Comparison of ENCODE assay signal across 10 cellular contexts in genomic region chr11:67396587-67397398, GRCh38. TPM values are rescaled to one million over a fixed set of nuclear protein-coding genes. Genes with fewer than 3 reads are reported as not detected.
DNase-seq lines count a peak whose midpoint lies in the region; ATAC-seq and TF ChIP-seq lines count a peak whose summit lies in the region.
"Had no signal": no experiment of that assay in that cellular context is flagged by ENCODE, and none has a peak within 500 bp of the region (broad histone marks: within the 10 kb centered on the region; RNA-seq: fewer than 3 reads in every experiment).

No MANE protein-coding gene starts in this region.

- H3F3A ChIP-seq in neural progenitor cell (ENCODE audit: low read depth) = peaks cover 9% of the 10 kb centered on the region

- H3K36me3 ChIP-seq in neural progenitor cell = no peaks in the 10 kb centered on the region
- H3K36me3 ChIP-seq in vagina = peaks cover 0 to 28% of the 10 kb centered on the region in 2 donors

- H2AFZ ChIP-seq in neural progenitor cell (replicated peaks) = no peak overlapping the region

- ATAC-seq in activated CD4-positive, alpha-beta T cell treated with anti-CD3 and anti-CD28 coated beads for 36 hours = no peak
- ATAC-seq: gastrocnemius medialis, right cardiac atrium had no signal

- TF ChIP-seq CTCF in neural progenitor cell (IDR thresholded peaks at IDR 0.05) (no peak), vagina (IDR thresholded peaks at IDR 0.05) (no peak)

- no peak for DNase-seq in activated CD4-positive, alpha-beta T cell treated with anti-CD3 and anti-CD28 coated beads for 36 hours
- DNase-seq in activated CD4-positive, alpha-beta T cell treated with anti-CD3 and anti-CD28 coated beads for 1 hour = no peak
- DNase-seq in activated CD4-positive, alpha-beta memory T cell treated with anti-CD3 and anti-CD28 coated beads, Interleukin-2, amount 10 ng/mL, durations not matched to agents 7 days and 5 days = no peak
- no peak for DNase-seq in neural progenitor cell (ENCODE audit: low spot score)
- DNase-seq in vagina (ENCODE audit: extremely low spot score in 2 of 2) = no peak
- DNase-seq in iPS-NIHi11 (ENCODE audit: low spot score) = no peak
- DNase-seq: gastrocnemius medialis, SIG-M5 had no signal

- intact Hi-C loops in activated CD4-positive, alpha-beta T cell treated with anti-CD3 and anti-CD28 coated beads for 36 hours (cut with DNase I, micrococcal nuclease) = no loop called here
- intact Hi-C loops in vagina (cut with DNase I) = no loop called here

- peak overlapping the region; percentile 80 for H3K27ac Mint-ChIP-seq in activated CD4-positive, alpha-beta T cell treated with anti-CD3 and anti-CD28 coated beads for 36 hours
- peak overlapping the region; percentile 79 for H3K27ac Mint-ChIP-seq in activated CD4-positive, alpha-beta memory T cell treated with anti-CD3 and anti-CD28 coated beads, Interleukin-2, amount 10 ng/mL, durations not matched to agents 7 days and 5 days
- H3K27ac Mint-ChIP-seq in neural progenitor cell = peak overlapping the region; percentile 57

- no peaks in the 10 kb centered on the region for H3K27me3 Mint-ChIP-seq in activated CD4-positive, alpha-beta T cell treated with anti-CD3 and anti-CD28 coated beads for 36 hours
- H3K27me3 Mint-ChIP-seq in activated CD4-positive, alpha-beta memory T cell treated with anti-CD3 and anti-CD28 coated beads, Interleukin-2, amount 10 ng/mL, durations not matched to agents 7 days and 5 days = no peaks in the 10 kb centered on the region
- peaks cover 4% of the 10 kb centered on the region for H3K27me3 Mint-ChIP-seq in neural progenitor cell (ENCODE audit: insufficient read depth, low read depth)

- H3K4me3 Mint-ChIP-seq in activated CD4-positive, alpha-beta T cell treated with anti-CD3 and anti-CD28 coated beads for 36 hours = no peak overlapping the region
- peak overlapping the region; percentile 35 for H3K4me3 Mint-ChIP-seq in activated CD4-positive, alpha-beta memory T cell treated with anti-CD3 and anti-CD28 coated beads, Interleukin-2, amount 10 ng/mL, durations not matched to agents 7 days and 5 days
- H3K4me3 Mint-ChIP-seq in neural progenitor cell = peak overlapping the region; percentile 72

- H3K27ac ChIP-seq in neural progenitor cell = no peak overlapping the region
- H3K27ac ChIP-seq in vagina = no peak overlapping the region

- TF ChIP-seq POLR2A in vagina (IDR thresholded peaks at IDR 0.05) = no peak

- POLR2A ChIA-PET in activated CD4-positive, alpha-beta T cell treated with anti-CD3 and anti-CD28 coated beads for 36 hours (lab: Charles Lee) = interaction anchor here (0.6 kb wide), 1 partner anchor 47 kb away, joined by 9 read pairs; no protein-coding TSS in a partner anchor
- POLR2A ChIA-PET in activated CD4-positive, alpha-beta memory T cell treated with anti-CD3 and anti-CD28 coated beads, Interleukin-2, amount 10 ng/mL, durations not matched to agents 7 days and 5 days (lab: Charles Lee) = interaction anchor here (0.6 to 10.7 kb wide), 12 partner anchors 8 to 112 kb away, joined by 3 to 361 read pairs (median 4); partner anchors contain the start of genes CDK2AP2, PTPRCAP, RPS6KB2 and TMEM134

- no peak overlapping the region for H3K4me2 ChIP-seq in neural progenitor cell

- peaks cover 24% of the 10 kb centered on the region for H3K79me2 ChIP-seq in neural progenitor cell (ENCODE audit: low read depth)

- CTCF ChIA-PET in activated CD4-positive, alpha-beta T cell treated with anti-CD3 and anti-CD28 coated beads for 36 hours (lab: Charles Lee) = interaction anchor here (0.6 to 1.7 kb wide), 6 partner anchors 8 to 78 kb away, joined by 3 to 6 read pairs (median 4); no protein-coding TSS in a partner anchor
- CTCF ChIA-PET in activated CD4-positive, alpha-beta memory T cell treated with anti-CD3 and anti-CD28 coated beads, Interleukin-2, amount 10 ng/mL, durations not matched to agents 7 days and 5 days (lab: Charles Lee) = interaction anchor here (1.1 to 1.9 kb wide), 3 partner anchors 15 to 73 kb away, joined by 3 to 5 read pairs (median 3); no protein-coding TSS in a partner anchor

- peaks cover 17% of the 10 kb centered on the region for H4K20me1 ChIP-seq in neural progenitor cell (ENCODE audit: low read depth)

- H3K9me3 Mint-ChIP-seq in activated CD4-positive, alpha-beta T cell treated with anti-CD3 and anti-CD28 coated beads for 36 hours (ENCODE audit: low read depth) = no peaks in the 10 kb centered on the region
- H3K9me3 Mint-ChIP-seq in activated CD4-positive, alpha-beta memory T cell treated with anti-CD3 and anti-CD28 coated beads, Interleukin-2, amount 10 ng/mL, durations not matched to agents 7 days and 5 days = no peaks in the 10 kb centered on the region
- H3K9me3 Mint-ChIP-seq in neural progenitor cell = no peaks in the 10 kb centered on the region

- no peaks in the 10 kb centered on the region for H3K9me3 ChIP-seq in neural progenitor cell (ENCODE audit: low read depth)
- H3K9me3 ChIP-seq in vagina = no peaks in the 10 kb centered on the region
- H3K9me3 ChIP-seq: gastrocnemius medialis had no signal

- H3K4me1 ChIP-seq in neural progenitor cell (peaks cover 12% of the 10 kb centered on the region), vagina (peaks cover 51% of the 10 kb centered on the region)

- peaks cover 41% of the 10 kb centered on the region for H3K36me3 Mint-ChIP-seq in activated CD4-positive, alpha-beta T cell treated with anti-CD3 and anti-CD28 coated beads for 36 hours (ENCODE audit: low read depth)
- peaks cover 54% of the 10 kb centered on the region for H3K36me3 Mint-ChIP-seq in activated CD4-positive, alpha-beta memory T cell treated with anti-CD3 and anti-CD28 coated beads, Interleukin-2, amount 10 ng/mL, durations not matched to agents 7 days and 5 days (ENCODE audit: low read depth)
- H3K36me3 Mint-ChIP-seq in neural progenitor cell = peaks cover 10% of the 10 kb centered on the region

- H3K4me1 Mint-ChIP-seq in activated CD4-positive, alpha-beta T cell treated with anti-CD3 and anti-CD28 coated beads for 36 hours = peaks cover 49% of the 10 kb centered on the region
- peaks cover 66% of the 10 kb centered on the region for H3K4me1 Mint-ChIP-seq in activated CD4-positive, alpha-beta memory T cell treated with anti-CD3 and anti-CD28 coated beads, Interleukin-2, amount 10 ng/mL, durations not matched to agents 7 days and 5 days
- H3K4me1 Mint-ChIP-seq in neural progenitor cell = peaks cover 20% of the 10 kb centered on the region

- no peak overlapping the region for H3K9ac ChIP-seq in neural progenitor cell

- H3K27me3 ChIP-seq in neural progenitor cell (no peaks in the 10 kb centered on the region), vagina (no peaks in the 10 kb centered on the region)
- H3K27me3 ChIP-seq: gastrocnemius medialis had no signal

- H3K4me3 ChIP-seq in neural progenitor cell (no peak overlapping the region), vagina (no peak overlapping the region)
- H3K4me3 ChIP-seq: gastrocnemius medialis had no signal

RNA-seq across cellular contexts. Expression of gene PPP1CA, which starts 4.9 kb away (rescaled TPM):
- 100 to 1,000 TPM; 199 to 227 TPM for total RNA-seq in activated CD4-positive, alpha-beta T cell treated with anti-CD3 and anti-CD28 coated beads for 36 hours
- total RNA-seq in activated CD4-positive, alpha-beta memory T cell treated with anti-CD3 and anti-CD28 coated beads, Interleukin-2, amount 10 ng/mL, durations not matched to agents 7 days and 5 days = 100 to 1,000 TPM; 308 to 315 TPM
- 102 and 189 TPM in 2 replicates for total RNA-seq in neural progenitor cell (ENCODE audit: low replicate concordance)
- 102 TPM for total RNA-seq in vagina

RNA-seq across cellular contexts. Expression of gene RAD9A, which starts 5.0 kb away (rescaled TPM):
- total RNA-seq in activated CD4-positive, alpha-beta T cell treated with anti-CD3 and anti-CD28 coated beads for 36 hours = 10 to 100 TPM; 28.8 to 30.0 TPM
- total RNA-seq in activated CD4-positive, alpha-beta memory T cell treated with anti-CD3 and anti-CD28 coated beads, Interleukin-2, amount 10 ng/mL, durations not matched to agents 7 days and 5 days = 10 to 100 TPM; 48.0 to 53.9 TPM
- total RNA-seq in neural progenitor cell (ENCODE audit: low replicate concordance) = 10.4 and 37.5 TPM in 2 replicates
- 20.6 TPM for total RNA-seq in vagina

RNA-seq across cellular contexts. Expression of gene TBC1D10C, which starts 7.1 kb away (rescaled TPM):
- total RNA-seq in activated CD4-positive, alpha-beta T cell treated with anti-CD3 and anti-CD28 coated beads for 36 hours = 100 to 1,000 TPM in 1 of 2 experiments, 10 to 100 TPM in 1; 83.2 to 123 TPM
- 100 to 1,000 TPM; 285 to 310 TPM for total RNA-seq in activated CD4-positive, alpha-beta memory T cell treated with anti-CD3 and anti-CD28 coated beads, Interleukin-2, amount 10 ng/mL, durations not matched to agents 7 days and 5 days
- total RNA-seq in neural progenitor cell (ENCODE audit: low replicate concordance) = 0.15 and 1.1 TPM in 2 replicates
- 6.6 TPM for total RNA-seq in vagina

RNA-seq across cellular contexts. Expression of gene CARNS1, which starts 18.7 kb away (rescaled TPM):
- total RNA-seq in activated CD4-positive, alpha-beta T cell treated with anti-CD3 and anti-CD28 coated beads for 36 hours = 1 to 10 TPM; 1.5 to 1.6 TPM
- 1 to 10 TPM in 1 of 2 experiments, under 1 TPM in 1; 0.76 to 1.1 TPM for total RNA-seq in activated CD4-positive, alpha-beta memory T cell treated with anti-CD3 and anti-CD28 coated beads, Interleukin-2, amount 10 ng/mL, durations not matched to agents 7 days and 5 days
- total RNA-seq in neural progenitor cell (ENCODE audit: low replicate concordance) = 0.22 and 0.52 TPM in 2 replicates
- 1.7 TPM for total RNA-seq in vagina
- total RNA-seq: HT1080 had no signal

RNA-seq across cellular contexts. Expression of gene CLCF1, which starts 23.4 kb away (rescaled TPM):
- under 1 TPM; 0.09 to 0.27 TPM for total RNA-seq in activated CD4-positive, alpha-beta T cell treated with anti-CD3 and anti-CD28 coated beads for 36 hours
- total RNA-seq in activated CD4-positive, alpha-beta memory T cell treated with anti-CD3 and anti-CD28 coated beads, Interleukin-2, amount 10 ng/mL, durations not matched to agents 7 days and 5 days = under 1 TPM; 0.65 to 0.71 TPM
- total RNA-seq in neural progenitor cell (ENCODE audit: low replicate concordance) = 2.0 and 3.7 TPM in 2 replicates
- total RNA-seq in vagina = 20.6 TPM

Comparison
In these comparisons a context has a peak if more than half of its experiments do, and no peak if none do; other contexts are left out.
1. RNA of gene TBC1D10C, which starts 7.1 kb away (total RNA-seq): 285 to 310 TPM in activated CD4-positive, alpha-beta memory T cell treated with anti-CD3 and anti-CD28 coated beads, Interleukin-2, amount 10 ng/mL, durations not matched to agents 7 days and 5 days and 83.2 to 123 TPM in activated CD4-positive, alpha-beta T cell treated with anti-CD3 and anti-CD28 coated beads for 36 hours; 6.6 TPM in vagina (single experiment) and 0.15 to 1.1 TPM in neural progenitor cell; every median in the first group is over 10 times any median in the second.
2. Peak in every context shown above with its lines, with median percentiles within 50 percentile points of each other: H3K27ac Mint-ChIP-seq.